Comparison of ENCODE assay signal across 35 cellular contexts in the genomic region with DNA sequence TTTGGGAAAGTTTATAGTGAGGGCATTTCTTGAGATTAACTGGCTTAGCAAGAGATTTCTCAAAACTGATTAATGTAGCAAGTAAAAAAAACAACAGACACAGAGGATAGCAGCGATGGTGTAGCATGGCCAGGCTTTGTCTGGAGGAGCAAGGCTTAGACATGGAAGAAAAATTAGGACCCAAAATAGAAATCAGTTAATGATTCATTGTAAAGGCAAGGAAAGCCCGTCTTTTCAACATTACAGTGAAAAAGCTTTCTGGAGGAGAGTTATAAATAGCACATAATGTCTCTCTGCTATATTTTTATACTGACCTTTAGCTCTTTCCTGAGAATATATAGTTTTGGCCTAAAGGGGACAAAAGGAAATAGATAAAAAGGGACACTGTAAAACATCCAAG. TPM values are rescaled to one million over a fixed set of nuclear protein-coding genes. Genes with fewer than 3 reads are reported as not detected.
"Had no signal": no experiment of that assay in that cellular context is flagged by ENCODE, and none has a peak within 500 bp of the region (broad histone marks: within the 10 kb centered on the region; RNA-seq: fewer than 3 reads in every experiment).

No MANE protein-coding gene starts in this region.

- H3K9me3 Mint-ChIP-seq: activated CD4-positive, alpha-beta memory T cell treated with anti-CD3 and anti-CD28 coated beads, Interleukin-2, amount 10 ng/mL, durations not matched to agents 7 days and 5 days; activated naive CD4-positive, alpha-beta T cell treated with anti-CD3 and anti-CD28 coated beads, Interleukin-2, amount 10 ng/mL, durations not matched to agents 7 days and 5 days; activated naive CD8-positive, alpha-beta T cell treated with anti-CD3 and anti-CD28 coated beads, Interleukin-2, amount 50 U/mL, for 24 hours had no signal

- H3K4me1 ChIP-seq: breast epithelium had no signal

- H3K4me1 Mint-ChIP-seq: activated CD4-positive, alpha-beta memory T cell treated with anti-CD3 and anti-CD28 coated beads, Interleukin-2, amount 10 ng/mL, durations not matched to agents 7 days and 5 days; activated CD8-positive, alpha-beta memory T cell treated with anti-CD3 and anti-CD28 coated beads, Interleukin-2, amount 10 ng/mL, durations not matched to agents 7 days and 5 days; activated naive CD4-positive, alpha-beta T cell treated with anti-CD3 and anti-CD28 coated beads, Interleukin-2, amount 10 ng/mL, durations not matched to agents 7 days and 5 days; activated naive CD8-positive, alpha-beta T cell treated with anti-CD3 and anti-CD28 coated beads, Interleukin-2, amount 50 U/mL, for 24 hours had no signal

- H3K27me3 ChIP-seq: breast epithelium, MG63 had no signal

- H3K36me3 ChIP-seq: breast epithelium, MG63, WERI-Rb-1 had no signal

- H3K9me3 ChIP-seq: breast epithelium, MG63 had no signal

- H3K4me3 ChIP-seq: breast epithelium, MG63 had no signal

- H3K27ac Mint-ChIP-seq: activated CD4-positive, alpha-beta memory T cell treated with anti-CD3 and anti-CD28 coated beads, Interleukin-2, amount 10 ng/mL, durations not matched to agents 7 days and 5 days; activated CD8-positive, alpha-beta memory T cell treated with anti-CD3 and anti-CD28 coated beads, Interleukin-2, amount 10 ng/mL, durations not matched to agents 7 days and 5 days; activated naive CD4-positive, alpha-beta T cell treated with anti-CD3 and anti-CD28 coated beads, Interleukin-2, amount 10 ng/mL, durations not matched to agents 7 days and 5 days; activated naive CD8-positive, alpha-beta T cell; activated naive CD8-positive, alpha-beta T cell treated with anti-CD3 and anti-CD28 coated beads, Interleukin-2, amount 50 U/mL, for 24 hours had no signal

- DNase-seq: activated CD4-positive, alpha-beta memory T cell treated with anti-CD3 and anti-CD28 coated beads, Interleukin-2, amount 10 ng/mL, durations not matched to agents 7 days and 5 days; activated CD4-positive, alpha-beta T cell treated with anti-CD3 and anti-CD28 coated beads for 1 hour; activated CD4-positive, alpha-beta T cell treated with anti-CD3 and anti-CD28 coated beads for 48 hours; activated CD4-positive, CD25-positive, alpha-beta regulatory T cell; activated CD8-positive, alpha-beta memory T cell treated with anti-CD3 and anti-CD28 coated beads for 24 hours; activated CD8-positive, alpha-beta memory T cell treated with anti-CD3 and anti-CD28 coated beads, Interleukin-2, amount 10 ng/mL, durations not matched to agents 7 days and 5 days; activated CD8-positive, alpha-beta memory T cell treated with anti-CD3 and anti-CD28 coated beads, Interleukin-2, amount 50 U/mL, for 48 hours; activated effector memory CD4-positive, alpha-beta T cell treated with Interleukin-2 at 50 U/mL for 16 hours; activated naive CD4-positive, alpha-beta T cell treated with anti-CD3 and anti-CD28 coated beads, Interleukin-2, amount 10 ng/mL, durations not matched to agents 7 days and 5 days; activated naive CD8-positive, alpha-beta T cell treated with anti-CD3 and anti-CD28 coated beads, Interleukin-2, amount 50 U/mL, for 24 hours; activated T-cell treated with anti-CD3 and anti-CD28 coated beads, Interleukin-2, amount 50 U/mL, for 48 hours; amniotic stem cell; aorta; Kasumi-1; KBM-7; MG63; NCI-H1048; NCI-H1105 treated with DMSO at 0.1 percent for 48 hours; NCI-H1436; NCI-H1694; NCI-H1930; NCI-H2081 treated with DMSO at 0.1 percent for 48 hours; NCI-H345; NCI-H524 treated with DMSO at 0.1 percent for 48 hours; NCI-H748 treated with DMSO at 0.1 percent for 48 hours; OCI-M1; Right ventricle myocardium superior; SW 1271; T-helper 1 cell; T-helper 2 cell; T1000; WERI-Rb-1 had no signal

- H3K36me3 Mint-ChIP-seq: activated CD8-positive, alpha-beta memory T cell treated with anti-CD3 and anti-CD28 coated beads, Interleukin-2, amount 10 ng/mL, durations not matched to agents 7 days and 5 days; activated naive CD4-positive, alpha-beta T cell treated with anti-CD3 and anti-CD28 coated beads, Interleukin-2, amount 10 ng/mL, durations not matched to agents 7 days and 5 days; activated naive CD8-positive, alpha-beta T cell had no signal

- H3K27ac ChIP-seq: breast epithelium, WERI-Rb-1 had no signal

- H3K4me3 Mint-ChIP-seq: activated CD4-positive, alpha-beta memory T cell treated with anti-CD3 and anti-CD28 coated beads, Interleukin-2, amount 10 ng/mL, durations not matched to agents 7 days and 5 days; activated CD8-positive, alpha-beta memory T cell treated with anti-CD3 and anti-CD28 coated beads, Interleukin-2, amount 10 ng/mL, durations not matched to agents 7 days and 5 days; activated naive CD4-positive, alpha-beta T cell treated with anti-CD3 and anti-CD28 coated beads, Interleukin-2, amount 10 ng/mL, durations not matched to agents 7 days and 5 days; activated naive CD8-positive, alpha-beta T cell; activated naive CD8-positive, alpha-beta T cell treated with anti-CD3 and anti-CD28 coated beads, Interleukin-2, amount 50 U/mL, for 24 hours had no signal

RNA-seq across cellular contexts. Expression of a gene that starts 45.1 kb away (rescaled TPM):
- total RNA-seq: activated CD4-positive, alpha-beta memory T cell treated with anti-CD3 and anti-CD28 coated beads, Interleukin-2, amount 10 ng/mL, durations not matched to agents 7 days and 5 days; activated CD8-positive, alpha-beta memory T cell treated with anti-CD3 and anti-CD28 coated beads, Interleukin-2, amount 10 ng/mL, durations not matched to agents 7 days and 5 days; NCI-H460 had no signal
